Comparison of ENCODE assay signal across 19 cellular contexts in genomic region chr11:75598264-75598663, GRCh38.
"Had no signal": no experiment of that assay in that cellular context is flagged by ENCODE, and none has a peak within 500 bp of the region (broad histone marks: within the 10 kb centered on the region; RNA-seq: fewer than 3 reads in every experiment).

No MANE protein-coding gene starts in this region.

- H3K4me3 Mint-ChIP-seq: activated CD4-positive, alpha-beta memory T cell treated with anti-CD3 and anti-CD28 coated beads for 36 hours; activated CD4-positive, alpha-beta T cell treated with anti-CD3 and anti-CD28 coated beads, Interleukin-2, amount 10 ng/mL, durations not matched to agents 7 days and 5 days; activated naive CD4-positive, alpha-beta T cell treated with anti-CD3 and anti-CD28 coated beads for 36 hours; activated naive CD8-positive, alpha-beta T cell; activated T-helper 17 cell treated with anti-CD3 and anti-CD28 coated beads, Interleukin-2, amount 50 U/mL, for 72 hours had no signal

- H3K27me3 Mint-ChIP-seq: activated CD4-positive, alpha-beta memory T cell treated with anti-CD3 and anti-CD28 coated beads for 36 hours had no signal

- DNase-seq: activated CD4-positive, alpha-beta T cell treated with anti-CD3 and anti-CD28 coated beads, Interleukin-2, amount 10 ng/mL, durations not matched to agents 7 days and 5 days; activated CD4-positive, CD25-positive, alpha-beta regulatory T cell; activated CD8-positive, alpha-beta memory T cell treated with anti-CD3 and anti-CD28 coated beads for 24 hours; activated gamma-delta T cell; activated naive CD4-positive, alpha-beta T cell treated with anti-CD3 and anti-CD28 coated beads for 36 hours; activated T-cell treated with anti-CD3 and anti-CD28 coated beads for 4 hours; activated T-cell treated with anti-CD3 and anti-CD28 coated beads, Interleukin-2, amount 50 U/mL, for 48 hours; anterior cingulate cortex; NCI-H187 treated with DMSO at 0.1 percent for 48 hours; NCI-H2081 treated with DMSO at 0.1 percent for 48 hours; NCI-H2171; SIG-M5; T1000 had no signal

- FAIRE-seq: RCC 7860, TTC549 had no signal

- H3K4me3 ChIP-seq: K562 had no signal

- H3K9me3 Mint-ChIP-seq: activated CD4-positive, alpha-beta memory T cell treated with anti-CD3 and anti-CD28 coated beads for 36 hours; activated CD4-positive, alpha-beta T cell treated with anti-CD3 and anti-CD28 coated beads, Interleukin-2, amount 10 ng/mL, durations not matched to agents 7 days and 5 days; activated naive CD4-positive, alpha-beta T cell treated with anti-CD3 and anti-CD28 coated beads for 36 hours; activated T-helper 17 cell treated with anti-CD3 and anti-CD28 coated beads, Interleukin-2, amount 50 U/mL, for 72 hours had no signal

- H3K36me3 Mint-ChIP-seq: activated CD4-positive, alpha-beta memory T cell treated with anti-CD3 and anti-CD28 coated beads for 36 hours; activated naive CD8-positive, alpha-beta T cell had no signal

- H3K27ac Mint-ChIP-seq: activated CD4-positive, alpha-beta memory T cell treated with anti-CD3 and anti-CD28 coated beads for 36 hours; activated CD4-positive, alpha-beta T cell treated with anti-CD3 and anti-CD28 coated beads, Interleukin-2, amount 10 ng/mL, durations not matched to agents 7 days and 5 days; activated naive CD4-positive, alpha-beta T cell treated with anti-CD3 and anti-CD28 coated beads for 36 hours; activated naive CD8-positive, alpha-beta T cell; activated T-helper 17 cell treated with anti-CD3 and anti-CD28 coated beads, Interleukin-2, amount 50 U/mL, for 72 hours had no signal

- ATAC-seq: activated T-helper 17 cell treated with anti-CD3 and anti-CD28 coated beads, Interleukin-2, amount 50 U/mL, for 72 hours had no signal
